ENCODE assay signal across 8 cellular contexts in the genomic region with DNA sequence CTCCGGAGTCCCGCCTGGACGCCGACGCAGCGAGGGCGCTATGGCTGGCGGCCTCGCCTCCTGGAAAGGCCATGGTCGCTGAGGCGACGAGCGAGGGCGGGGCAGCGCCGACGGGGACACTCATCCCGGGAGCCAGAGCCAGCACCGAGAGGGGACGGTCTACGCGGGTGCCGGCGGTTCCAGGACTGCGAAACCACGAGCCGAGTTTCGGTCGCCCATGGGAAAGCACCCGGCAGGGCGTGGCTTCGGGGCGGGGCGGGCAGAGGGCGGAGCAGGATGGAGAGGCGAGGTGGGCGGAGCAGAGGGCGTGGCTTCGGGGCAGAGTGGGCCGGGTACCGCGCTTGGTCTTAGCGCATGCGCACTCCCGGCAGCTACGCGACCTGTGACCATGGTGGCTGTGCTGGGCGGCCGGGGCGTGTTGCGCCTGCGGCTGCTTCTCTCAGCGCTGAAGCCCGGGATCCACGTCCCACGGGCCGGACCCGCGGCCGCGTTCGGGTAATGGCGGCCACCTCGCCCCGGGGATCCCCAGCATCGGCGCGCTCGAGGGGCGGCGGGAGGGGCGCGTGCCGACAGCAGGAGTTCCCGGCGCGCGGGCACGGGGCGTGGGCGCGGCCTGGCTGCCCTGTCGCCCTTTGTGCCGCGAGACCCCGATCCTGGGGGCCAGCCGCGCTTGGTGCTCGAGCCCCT. TPM values are rescaled to one million over a fixed set of nuclear protein-coding genes. Genes with fewer than 3 reads are reported as not detected.
DNase-seq lines count a peak whose midpoint lies in the region; ATAC-seq and TF ChIP-seq lines count a peak whose summit lies in the region.

A gene (plus strand): TSS at position 359 of the 687 bp plus-strand sequence. CDS start 30 bp downstream, at position 389.

- intact Hi-C loops in esophagus muscularis mucosa (cut with DNase I): loop anchor here (1.0 kb wide), 1 partner anchor 119 kb away; a partner anchor contains a TSS

- ATAC-seq in GM21737 (IDR thresholded peaks at IDR 0.05; ENCODE audit: unreplicated experiment): peak; percentile 94
- ATAC-seq in activated T-cell treated with anti-CD3 and anti-CD28 coated beads, Interleukin-2, amount 50 U/mL, for 72 hours (replicated peaks in 1 of 2): peak; percentile 93

- no peak for TF ChIP-seq CTCF in esophagus muscularis mucosa (IDR thresholded peaks at IDR 0.05)

- H3K36me3 ChIP-seq in esophagus muscularis mucosa (peaks cover 11 to 21% (median 19%) of the 10 kb centered on the region in 4 donors), muscle layer of duodenum (ENCODE audit: control insufficient read depth in 1 of 2, insufficient read depth in 2 of 2, low read length in 2 of 2) (peaks cover 12 to 21% of the 10 kb centered on the region in 2 donors)

- H3K4me3 ChIP-seq in esophagus muscularis mucosa (peak within 1 kb of the TSS; percentile 78 to 97 (median 92)), muscle layer of duodenum (ENCODE audit: low read depth in 1 of 2, low read length in 2 of 2) (peak within 1 kb of the TSS; percentile 75 to 82)

- no peak for TF ChIP-seq EP300 in esophagus muscularis mucosa (IDR thresholded peaks at IDR 0.05)

- peak; percentile 36 for DNase-seq in DMS79 (lab: John Stamatoyannopoulos, UW)
- DNase-seq in KG1 (lab: John Stamatoyannopoulos, UW): peak; percentile 88
- DNase-seq in activated T-cell treated with anti-CD3 and anti-CD28 coated beads, Interleukin-2, amount 50 U/mL, for 72 hours: peak; percentile 100
- peak; percentile 99 for DNase-seq in esophagus muscularis mucosa (ENCODE audit: extremely low spot score)
- peak; percentile 100 for DNase-seq in stimulated activated CD8-positive, alpha-beta memory T cell treated with anti-CD3 and anti-CD28 coated beads, Interleukin-7, amount 100 ng/mL, for 24 hours (ENCODE audit: low read depth)

- no peak for TF ChIP-seq POLR2A in esophagus muscularis mucosa (IDR thresholded peaks at IDR 0.05; ENCODE audit: low read depth)

- peaks cover 0 to under 1% of the 10 kb centered on the region in 2 donors for H3K36me3 Mint-ChIP-seq in activated T-cell treated with anti-CD3 and anti-CD28 coated beads, Interleukin-2, amount 50 U/mL, for 72 hours (ENCODE audit: insufficient read depth in 2 of 2)

- H3K4me1 Mint-ChIP-seq in activated T-cell treated with anti-CD3 and anti-CD28 coated beads, Interleukin-2, amount 50 U/mL, for 72 hours (ENCODE audit: low read depth): peaks cover 29% of the 10 kb centered on the region

- H3K4me3 Mint-ChIP-seq in activated T-cell treated with anti-CD3 and anti-CD28 coated beads, Interleukin-2, amount 50 U/mL, for 72 hours: peak within 1 kb of the TSS; percentile 87 to 88

- H3K27me3 ChIP-seq in esophagus muscularis mucosa: no peaks in the 10 kb centered on the region
- H3K27me3 ChIP-seq in muscle layer of duodenum (ENCODE audit: low read depth, low read length): no peaks in the 10 kb centered on the region

- peak within 1 kb of the TSS; percentile 87 to 94 (median 88) for H3K27ac ChIP-seq in esophagus muscularis mucosa (replicated peaks in 1 of 4)
- H3K27ac ChIP-seq in muscle layer of duodenum (ENCODE audit: low read length): peak within 1 kb of the TSS; percentile 65

- H3K9me3 Mint-ChIP-seq in activated T-cell treated with anti-CD3 and anti-CD28 coated beads, Interleukin-2, amount 50 U/mL, for 72 hours: no peaks in the 10 kb centered on the region

- H3K4me1 ChIP-seq in esophagus muscularis mucosa (peaks cover 6 to 16% (median 16%) of the 10 kb centered on the region in 4 donors), muscle layer of duodenum (ENCODE audit: control insufficient read depth in 1 of 2, insufficient read depth in 2 of 2, low read length in 2 of 2) (peaks cover 0 to 14% of the 10 kb centered on the region in 2 donors)

- H3K9me3 ChIP-seq in esophagus muscularis mucosa: no peaks in the 10 kb centered on the region
- H3K9me3 ChIP-seq in muscle layer of duodenum (ENCODE audit: control insufficient read depth in 1 of 2, low read length in 2 of 2): no peaks in the 10 kb centered on the region

- peak within 1 kb of the TSS; percentile 76 for H3K27ac Mint-ChIP-seq in activated T-cell treated with anti-CD3 and anti-CD28 coated beads, Interleukin-2, amount 50 U/mL, for 72 hours

- 0% methylated on average over 2 of the region's 89 CpGs for WGBS in esophagus muscularis mucosa

- no peaks in the 10 kb centered on the region for H3K27me3 Mint-ChIP-seq in activated T-cell treated with anti-CD3 and anti-CD28 coated beads, Interleukin-2, amount 50 U/mL, for 72 hours (ENCODE audit: low read depth)

TF ChIP-seq in PFSK-1, 5 proteins besides CTCF, POLR2A, EP300 and RAD21:
- TF ChIP-seq, protein P1, sequence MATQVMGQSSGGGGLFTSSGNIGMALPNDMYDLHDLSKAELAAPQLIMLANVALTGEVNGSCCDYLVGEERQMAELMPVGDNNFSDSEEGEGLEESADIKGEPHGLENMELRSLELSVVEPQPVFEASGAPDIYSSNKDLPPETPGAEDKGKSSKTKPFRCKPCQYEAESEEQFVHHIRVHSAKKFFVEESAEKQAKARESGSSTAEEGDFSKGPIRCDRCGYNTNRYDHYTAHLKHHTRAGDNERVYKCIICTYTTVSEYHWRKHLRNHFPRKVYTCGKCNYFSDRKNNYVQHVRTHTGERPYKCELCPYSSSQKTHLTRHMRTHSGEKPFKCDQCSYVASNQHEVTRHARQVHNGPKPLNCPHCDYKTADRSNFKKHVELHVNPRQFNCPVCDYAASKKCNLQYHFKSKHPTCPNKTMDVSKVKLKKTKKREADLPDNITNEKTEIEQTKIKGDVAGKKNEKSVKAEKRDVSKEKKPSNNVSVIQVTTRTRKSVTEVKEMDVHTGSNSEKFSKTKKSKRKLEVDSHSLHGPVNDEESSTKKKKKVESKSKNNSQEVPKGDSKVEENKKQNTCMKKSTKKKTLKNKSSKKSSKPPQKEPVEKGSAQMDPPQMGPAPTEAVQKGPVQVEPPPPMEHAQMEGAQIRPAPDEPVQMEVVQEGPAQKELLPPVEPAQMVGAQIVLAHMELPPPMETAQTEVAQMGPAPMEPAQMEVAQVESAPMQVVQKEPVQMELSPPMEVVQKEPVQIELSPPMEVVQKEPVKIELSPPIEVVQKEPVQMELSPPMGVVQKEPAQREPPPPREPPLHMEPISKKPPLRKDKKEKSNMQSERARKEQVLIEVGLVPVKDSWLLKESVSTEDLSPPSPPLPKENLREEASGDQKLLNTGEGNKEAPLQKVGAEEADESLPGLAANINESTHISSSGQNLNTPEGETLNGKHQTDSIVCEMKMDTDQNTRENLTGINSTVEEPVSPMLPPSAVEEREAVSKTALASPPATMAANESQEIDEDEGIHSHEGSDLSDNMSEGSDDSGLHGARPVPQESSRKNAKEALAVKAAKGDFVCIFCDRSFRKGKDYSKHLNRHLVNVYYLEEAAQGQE (IDR thresholded peaks at IDR 0.05; ENCODE audit: insufficient read depth in 1 of 2, low read depth in 2 of 2, low read length in 2 of 2): no peak
- peak; percentile 21 for TF ChIP-seq FOXP2 (optimal IDR thresholded peaks at IDR 0.05; ENCODE audit: borderline replicate concordance, extremely low read depth, extremely low read length, insufficient read depth)
- peak; percentile 91 for TF ChIP-seq POLR2AphosphoS5 (IDR thresholded peaks at IDR 0.05; ENCODE audit: low read depth, low read length)
- TF ChIP-seq TAF1 (IDR thresholded peaks at IDR 0.05; ENCODE audit: borderline replicate concordance, insufficient read depth, low read length): peak; percentile 43; the same call in 1 of the 2 replicates
- TF ChIP-seq SIN3A (IDR thresholded peaks at IDR 0.05; ENCODE audit: borderline replicate concordance, insufficient read depth, low read length): no peak; the same call in 1 of the 2 replicates

RNA-seq across cellular contexts. Expression of the gene that starts here (rescaled TPM):
- 30.6 TPM for polyA plus RNA-seq in PFSK-1 (2012; ENCODE audit: insufficient read length, low read depth)
- 10 to 100 TPM; 12.5 to 14.8 TPM for total RNA-seq in activated T-cell treated with anti-CD3 and anti-CD28 coated beads, Interleukin-2, amount 50 U/mL, for 72 hours
- total RNA-seq in esophagus muscularis mucosa: 1 to 10 TPM; 6.3 to 8.3 (median 7.3) TPM

Comparison
In these comparisons a context has a peak if more than half of its experiments do, and no peak if none do; other contexts are left out.
1. Peak in every context shown above with its lines: DNase-seq, ATAC-seq, H3K4me3 ChIP-seq and H3K27ac ChIP-seq.
2. DNase-seq: peak in every context shown above with its lines; median percentile 100 in activated T-cell treated with anti-CD3 and anti-CD28 coated beads, Interleukin-2, amount 50 U/mL, for 72 hours; 100 in stimulated activated CD8-positive, alpha-beta memory T cell treated with anti-CD3 and anti-CD28 coated beads, Interleukin-7, amount 100 ng/mL, for 24 hours; 99 in esophagus muscularis mucosa; 88 in KG1; 36 in DMS79.